ENCODE assay signal across 13 cellular contexts in genomic region chr11:8731647-8732188, GRCh38. TPM values are rescaled to one million over a fixed set of nuclear protein-coding genes. Genes with fewer than 3 reads are reported as not detected.
DNase-seq lines count a peak whose midpoint lies in the region; ATAC-seq, FAIRE-seq and TF ChIP-seq lines count a peak whose summit lies in the region.
"Had no signal": no experiment of that assay in that cellular context is flagged by ENCODE, and none has a peak within 500 bp of the region (broad histone marks: within the 10 kb centered on the region; RNA-seq: fewer than 3 reads in every experiment).

No MANE protein-coding gene starts in this region.

- no peaks in the 10 kb centered on the region for H3K9me3 ChIP-seq in MM.1S (replicated peaks; ENCODE audit: insufficient read depth, low read length)
- H3K9me3 ChIP-seq in gastroesophageal sphincter, result no peaks in the 10 kb centered on the region
- H3K9me3 ChIP-seq in thoracic aorta, result no peaks in the 10 kb centered on the region

- DNase-seq in GM19239 (ENCODE audit: insufficient read length, low spot score) (no peak), MM.1S (no peak), thoracic aorta (ENCODE audit: low spot score) (no peak), DMS153 treated with DMSO at 0.1 percent for 48 hours (lab: John Stamatoyannopoulos, UW; ENCODE audit: unreplicated experiment) (no peak), left colon (no peak)
- no peak for DNase-seq in activated CD8-positive, alpha-beta memory T cell treated with anti-CD3 and anti-CD28 coated beads, Interleukin-2, amount 50 U/mL, for 4 hours
- DNase-seq: activated naive CD8-positive, alpha-beta T cell treated with anti-CD3 and anti-CD28 coated beads, Interleukin-2, amount 10 ng/mL, durations not matched to agents 7 days and 5 days; CD4-positive, alpha-beta memory T cell; NCI-H446; stimulated activated CD4-positive, alpha-beta T cell treated with anti-CD3 and anti-CD28 coated beads, Interleukin-2, amount 100 ng/mL, for 24 hours; stimulated activated naive CD4-positive, alpha-beta T cell treated with Interleukin-2 at 50 U/mL for 16 hours had no signal

- ATAC-seq in gastroesophageal sphincter (no peak), thoracic aorta (ENCODE audit: insufficient number of reproducible peaks, low FRiP score, low read depth) (no peak), left colon (no peak)

- H3K27ac ChIP-seq in MM.1S (ENCODE audit: low read length), result peak overlapping the region; percentile 56; the same call in 1 of the 2 replicates
- peak overlapping the region; percentile 86 to 96 (median 90) for H3K27ac ChIP-seq in gastroesophageal sphincter
- H3K27ac ChIP-seq in thoracic aorta, result peak overlapping the region; percentile 68 to 75

- whole genome bisulfite sequencing in gastroesophageal sphincter (ENCODE audit: low coverage in 1 of 2), 2 donors, result 21 to 45% methylated on average over 2 of the region's 3 CpGs

- no peaks in the 10 kb centered on the region for H3K9me2 ChIP-seq in MM.1S (replicated peaks; ENCODE audit: insufficient read depth, low read length)

- no peaks in the 10 kb centered on the region for H3K27me3 ChIP-seq in MM.1S (replicated peaks; ENCODE audit: insufficient read depth, low read length)
- no peaks in the 10 kb centered on the region for H3K27me3 ChIP-seq in gastroesophageal sphincter
- no peaks in the 10 kb centered on the region for H3K27me3 ChIP-seq in thoracic aorta (replicated peaks; ENCODE audit: insufficient read depth)

- no peaks in the 10 kb centered on the region for H3K36me3 ChIP-seq in MM.1S (replicated peaks; ENCODE audit: insufficient read depth, low read length)
- peaks cover 0 to 22% of the 10 kb centered on the region in 2 donors for H3K36me3 ChIP-seq in gastroesophageal sphincter
- peaks cover 5% of the 10 kb centered on the region for H3K36me3 ChIP-seq in thoracic aorta

- intact Hi-C loops in left colon (cut with DNase I, micrococcal nuclease), result no loop called here

- peak; percentile 80 for FAIRE-seq in GM19239 (lab: Jason Lieb, UNC)
- FAIRE-seq: frontal cortex had no signal

- H4K20me1 ChIP-seq in MM.1S (ENCODE audit: insufficient read depth, low read length), result no peaks in the 10 kb centered on the region

- H3K9ac ChIP-seq in MM.1S (ENCODE audit: low read length), result no peak overlapping the region

- no peak overlapping the region for H2AFZ ChIP-seq in MM.1S (ENCODE audit: low read length)

- no peak for TF ChIP-seq EP300 in gastroesophageal sphincter (IDR thresholded peaks at IDR 0.05)

- TF ChIP-seq CTCF in MM.1S (IDR thresholded peaks at IDR 0.05; ENCODE audit: low read length) (no peak), gastroesophageal sphincter (IDR thresholded peaks at IDR 0.05) (no peak), thoracic aorta (IDR thresholded peaks at IDR 0.05) (no peak)

- H3F3A ChIP-seq in MM.1S (ENCODE audit: insufficient read depth, low read length), result peaks cover 10% of the 10 kb centered on the region; the same call in 1 of the 2 replicates

- peaks cover 24% of the 10 kb centered on the region for H3K4me1 ChIP-seq in MM.1S (ENCODE audit: low read length)
- peaks cover 16 to 97% (median 37%) of the 10 kb centered on the region in 3 donors for H3K4me1 ChIP-seq in gastroesophageal sphincter
- H3K4me1 ChIP-seq in thoracic aorta (ENCODE audit: control insufficient read depth in 1 of 2, low read depth in 2 of 2), result peaks cover 28 to 68% of the 10 kb centered on the region in 2 donors

- H3K4me3 ChIP-seq in MM.1S (ENCODE audit: low read length), result no peak overlapping the region
- H3K4me3 ChIP-seq in gastroesophageal sphincter, result no peak overlapping the region
- no peak overlapping the region for H3K4me3 ChIP-seq in thoracic aorta

- no peaks in the 10 kb centered on the region for H3K79me2 ChIP-seq in MM.1S (ENCODE audit: low read length)

- H3K4me2 ChIP-seq in MM.1S (ENCODE audit: low read depth, low read length), result peak overlapping the region; percentile 45; the same call in 1 of the 2 replicates

- no peak for TF ChIP-seq POLR2A in gastroesophageal sphincter (IDR thresholded peaks at IDR 0.05)

RNA-seq across cellular contexts. Expression of gene RPL27A, which starts 49.1 kb away (rescaled TPM):
- total RNA-seq in gastroesophageal sphincter (1,000 to 10,000 TPM in 1 of 4 donors, 100 to 1,000 TPM in 3; 706 to 1,423 (median 903) TPM), thoracic aorta (100 to 1,000 TPM; 537 to 617 TPM), left colon (100 to 1,000 TPM; 731 to 768 TPM)

RNA-seq across cellular contexts. Expression of gene TRIM66, which starts 49.3 kb away (rescaled TPM):
- 10 to 100 TPM in 1 of 4 donors, 1 to 10 TPM in 3; 1.4 to 12.9 (median 3.1) TPM for total RNA-seq in gastroesophageal sphincter
- 10 to 100 TPM; 10.2 to 18.1 TPM for total RNA-seq in thoracic aorta
- 10 to 100 TPM in 1 of 2 donors, 1 to 10 TPM in 1; 9.9 to 12.5 TPM for total RNA-seq in left colon
